14 cellular contexts compared by ENCODE assay signal in genomic region chr3:53168175-53168923, GRCh38. TPM values are rescaled to one million over a fixed set of nuclear protein-coding genes. Genes with fewer than 3 reads are reported as not detected.
DNase-seq lines count a peak whose midpoint lies in the region; ATAC-seq and TF ChIP-seq lines count a peak whose summit lies in the region.
"Had no signal": no experiment of that assay in that cellular context is flagged by ENCODE, and none has a peak within 500 bp of the region (broad histone marks: within the 10 kb centered on the region; RNA-seq: fewer than 3 reads in every experiment).

No MANE protein-coding gene starts in this region.

- no peaks in the 10 kb centered on the region for H3K36me3 ChIP-seq in neural progenitor cell
- peaks cover 0 to 3% of the 10 kb centered on the region in 2 donors for H3K36me3 ChIP-seq in gastroesophageal sphincter
- H3K36me3 ChIP-seq: BE2C, prostate gland had no signal

- H3K79me2 ChIP-seq in neural progenitor cell (ENCODE audit: low read depth) = no peaks in the 10 kb centered on the region

- TF ChIP-seq EP300 in gastroesophageal sphincter (IDR thresholded peaks at IDR 0.05) = no peak

- H3K27me3 ChIP-seq in neural progenitor cell (no peaks in the 10 kb centered on the region), gastroesophageal sphincter (no peaks in the 10 kb centered on the region)
- H3K27me3 ChIP-seq: BE2C had no signal

- peaks cover 32 to 71% of the 10 kb centered on the region in 2 donors for H3K36me3 Mint-ChIP-seq in CD14-positive monocyte
- H3K36me3 Mint-ChIP-seq in IgD-negative memory B cell = peaks cover 2% of the 10 kb centered on the region
- H3K36me3 Mint-ChIP-seq in effector memory CD8-positive, alpha-beta T cell (ENCODE audit: insufficient read depth) = peaks cover 13% of the 10 kb centered on the region
- H3K36me3 Mint-ChIP-seq in neural progenitor cell = no peaks in the 10 kb centered on the region

- no peaks in the 10 kb centered on the region for H3F3A ChIP-seq in neural progenitor cell (ENCODE audit: low read depth)

- no peak for ATAC-seq in effector memory CD8-positive, alpha-beta T cell (replicated peaks)
- ATAC-seq in HG02678 (IDR thresholded peaks at IDR 0.05; ENCODE audit: unreplicated experiment) = no peak
- no peak for ATAC-seq in left colon
- no peak for ATAC-seq in gastroesophageal sphincter

- H3K4me3 Mint-ChIP-seq in CD14-positive monocyte (peak overlapping the region; percentile 94 to 96), IgD-negative memory B cell (peak overlapping the region; percentile 67 to 96 (median 73)), neural progenitor cell (no peak overlapping the region)
- peak overlapping the region; percentile 18 to 61 for H3K4me3 Mint-ChIP-seq in effector memory CD8-positive, alpha-beta T cell

- H3K9ac ChIP-seq in neural progenitor cell = no peak overlapping the region

- H3K27me3 Mint-ChIP-seq in CD14-positive monocyte (ENCODE audit: low read depth in 3 of 3) (peaks cover 0 to 3% (median 0%) of the 10 kb centered on the region in 3 donors), IgD-negative memory B cell (no peaks in the 10 kb centered on the region), neural progenitor cell (ENCODE audit: insufficient read depth, low read depth) (peaks cover 23% of the 10 kb centered on the region)
- H3K27me3 Mint-ChIP-seq in effector memory CD8-positive, alpha-beta T cell = no peaks in the 10 kb centered on the region

- TF ChIP-seq POLR2A in gastroesophageal sphincter (IDR thresholded peaks at IDR 0.05) = no peak

- intact Hi-C loops in CD14-positive monocyte (cut with micrococcal nuclease) (loop anchor here (5.0 to 10.0 kb wide), 2 partner anchors 36 to 54 kb away; partner anchors contain the start of gene RFT1 (in 2 of the 2)), left colon (cut with DNase I, micrococcal nuclease) (no loop called here)

- peak overlapping the region; percentile 91 to 99 (median 97) for H3K27ac Mint-ChIP-seq in CD14-positive monocyte
- H3K27ac Mint-ChIP-seq in IgD-negative memory B cell = peak overlapping the region; percentile 11 to 92 (median 78)
- H3K27ac Mint-ChIP-seq in effector memory CD8-positive, alpha-beta T cell = peak overlapping the region; percentile 74 to 82
- no peak overlapping the region for H3K27ac Mint-ChIP-seq in neural progenitor cell

- TF ChIP-seq CTCF in CD14-positive monocyte (IDR thresholded peaks at IDR 0.05) (no peak), neural progenitor cell (IDR thresholded peaks at IDR 0.05) (no peak), gastroesophageal sphincter (IDR thresholded peaks at IDR 0.05) (no peak)

- H3K27ac ChIP-seq in neural progenitor cell = no peak overlapping the region
- peak overlapping the region in 2 of 4 donors; percentile 4 to 32 for H3K27ac ChIP-seq in gastroesophageal sphincter

- peaks cover 36% of the 10 kb centered on the region for H3K4me1 ChIP-seq in neural progenitor cell
- peaks cover 0 to 56% (median 18%) of the 10 kb centered on the region in 3 donors for H3K4me1 ChIP-seq in gastroesophageal sphincter
- H3K4me1 ChIP-seq: BE2C had no signal

- 82 to 92% methylated on average over 9 to 10 of the region's 15 CpGs for WGBS in gastroesophageal sphincter (ENCODE audit: low coverage in 1 of 2), 2 donors

- H2AFZ ChIP-seq in neural progenitor cell (replicated peaks) = no peak overlapping the region

- H3K4me3 ChIP-seq in neural progenitor cell (no peak overlapping the region), gastroesophageal sphincter (peak overlapping the region in 1 of 2 donors; percentile 22)
- H3K4me3 ChIP-seq: prostate gland had no signal

- H4K20me1 ChIP-seq in neural progenitor cell (ENCODE audit: low read depth) = peaks cover 16% of the 10 kb centered on the region

- H3K4me1 Mint-ChIP-seq in CD14-positive monocyte (peaks cover 99% of the 10 kb centered on the region), IgD-negative memory B cell (peaks cover 23 to 90% (median 77%) of the 10 kb centered on the region in 3 donors), neural progenitor cell (peaks cover 45% of the 10 kb centered on the region)
- H3K4me1 Mint-ChIP-seq in effector memory CD8-positive, alpha-beta T cell (ENCODE audit: low read depth in 2 of 2) = peaks cover 53 to 55% of the 10 kb centered on the region in 2 donors

- H3K9me3 Mint-ChIP-seq in CD14-positive monocyte (peaks cover 0 to 1% (median 0%) of the 10 kb centered on the region in 7 donors), IgD-negative memory B cell (no peaks in the 10 kb centered on the region), neural progenitor cell (no peaks in the 10 kb centered on the region)
- no peaks in the 10 kb centered on the region for H3K9me3 Mint-ChIP-seq in effector memory CD8-positive, alpha-beta T cell

- no peak for DNase-seq in CD14-positive monocyte (ENCODE audit: low spot score)
- DNase-seq in effector memory CD8-positive, alpha-beta T cell = no peak
- peak; percentile 36 for DNase-seq in neural progenitor cell (ENCODE audit: low spot score)
- DNase-seq in activated naive CD4-positive, alpha-beta T cell treated with anti-CD3 and anti-CD28 coated beads, Interleukin-2, amount 50 U/mL, for 16 hours = no peak
- no peak for DNase-seq in left colon
- DNase-seq: BE2C, HCEC 1CT, kidney, NCI-H345, trophoblast cell had no signal

- H3K9me3 ChIP-seq in neural progenitor cell (ENCODE audit: low read depth) = no peaks in the 10 kb centered on the region
- no peaks in the 10 kb centered on the region for H3K9me3 ChIP-seq in gastroesophageal sphincter
- H3K9me3 ChIP-seq: BE2C, prostate gland had no signal

- H3K4me2 ChIP-seq in neural progenitor cell = peak overlapping the region; percentile 48

RNA-seq across cellular contexts. Expression of gene PRKCD, which starts 7.3 kb away (rescaled TPM):
- 100 to 1,000 TPM; 123 to 158 TPM for polyA plus RNA-seq in CD14-positive monocyte
- 69.2 TPM for polyA plus RNA-seq in IgD-negative memory B cell
- total RNA-seq in neural progenitor cell (ENCODE audit: low replicate concordance) = 4.9 and 8.9 TPM in 2 replicates
- total RNA-seq in left colon = 10 to 100 TPM; 93.3 to 94.0 TPM
- 10 to 100 TPM in 1 of 4 donors, 1 to 10 TPM in 3; 5.5 to 10.1 (median 7.6) TPM for total RNA-seq in gastroesophageal sphincter

RNA-seq across cellular contexts. Expression of gene RFT1, which starts 38.1 kb away (rescaled TPM):
- 10 to 100 TPM; 25.6 to 34.9 TPM for polyA plus RNA-seq in CD14-positive monocyte
- 17.4 TPM for polyA plus RNA-seq in IgD-negative memory B cell
- 17.0 and 17.2 TPM in 2 replicates for total RNA-seq in neural progenitor cell (ENCODE audit: low replicate concordance)
- total RNA-seq in left colon = 10 to 100 TPM; 13.1 to 14.1 TPM
- 1 to 10 TPM; 6.5 to 7.6 (median 7.2) TPM for total RNA-seq in gastroesophageal sphincter

Comparison
In these comparisons a context has a peak if more than half of its experiments do, and no peak if none do; other contexts are left out.
1. intact Hi-C loops: an anchor here in CD14-positive monocyte (5.0 to 10.0 kb wide); none called in left colon.